Comparison of ENCODE assay signal across 8 cellular contexts in the genomic region with DNA sequence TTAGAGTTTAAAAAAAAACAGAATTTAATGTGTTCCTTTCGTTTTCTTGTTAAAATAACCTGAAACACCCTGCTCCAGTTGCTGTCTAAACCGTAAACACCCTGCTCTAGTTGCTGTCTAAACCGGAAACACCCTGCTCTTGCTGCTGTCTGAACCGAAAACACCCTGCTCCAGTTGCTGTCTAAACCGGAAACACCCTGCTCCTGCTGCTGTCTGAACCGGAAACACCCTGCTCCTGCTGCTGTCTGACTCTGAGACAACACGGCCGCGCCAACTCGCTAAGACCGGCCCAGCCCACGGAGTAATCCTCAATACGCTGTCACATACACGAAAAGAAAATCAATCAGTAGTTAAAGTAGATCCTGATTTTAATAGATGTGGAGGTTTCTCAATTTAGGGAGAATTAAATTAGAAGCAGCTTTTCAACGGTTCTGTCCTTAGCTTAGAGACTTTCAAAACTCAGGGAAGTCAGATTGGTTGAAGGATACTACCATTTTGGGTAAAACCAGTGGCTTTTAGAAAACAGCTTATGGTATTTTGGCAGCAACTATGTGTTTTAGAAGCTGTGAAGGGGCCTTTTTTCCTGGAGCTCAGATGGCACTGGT.
DNase-seq lines count a peak whose midpoint lies in the region; ATAC-seq and TF ChIP-seq lines count a peak whose summit lies in the region.

No MANE protein-coding gene starts in this region.

- peaks cover 10% of the 10 kb centered on the region for H3K27me3 Mint-ChIP-seq in nephron (ENCODE audit: low read depth)

- no peak for TF ChIP-seq CTCF in nephron (IDR thresholded peaks at IDR 0.05; ENCODE audit: unreplicated experiment in 3 of 3)

- H3K36me3 Mint-ChIP-seq in nephron (ENCODE audit: low read depth): peaks cover 15% of the 10 kb centered on the region

- peaks cover 41% of the 10 kb centered on the region for H3K4me1 Mint-ChIP-seq in nephron

- peak; percentile 67 for DNase-seq in activated CD4-positive, alpha-beta T cell treated with anti-CD3 and anti-CD28 coated beads for 1 hour
- DNase-seq in dermis blood vessel endothelial cell (peak; percentile 99), superior temporal gyrus (ENCODE audit: extremely low spot score) (peak; percentile 26), cerebellar nuclear complex (lab: John Stamatoyannopoulos, UW) (no peak), RKO (ENCODE audit: low spot score) (no peak)

- H3K4me3 Mint-ChIP-seq in nephron: no peak overlapping the region

- ATAC-seq in GM19324 (IDR thresholded peaks at IDR 0.05; ENCODE audit: low FRiP score, unreplicated experiment) (peak; percentile 77), HG03280 (IDR thresholded peaks at IDR 0.05; ENCODE audit: unreplicated experiment) (peak; percentile 84)

- H3K27ac Mint-ChIP-seq in nephron: peak overlapping the region; percentile 52 to 70 (median 62)

- H3K9me3 Mint-ChIP-seq in nephron: no peaks in the 10 kb centered on the region

Comparison
In these comparisons a context has a peak if more than half of its experiments do, and no peak if none do; other contexts are left out.
1. DNase-seq: peak in activated CD4-positive, alpha-beta T cell treated with anti-CD3 and anti-CD28 coated beads for 1 hour (single experiment), dermis blood vessel endothelial cell (single experiment) and superior temporal gyrus (single experiment); none in cerebellar nuclear complex (0 of 2) and RKO (single experiment).